Comparison of ENCODE assay signal across 2 cellular contexts in the genomic region with DNA sequence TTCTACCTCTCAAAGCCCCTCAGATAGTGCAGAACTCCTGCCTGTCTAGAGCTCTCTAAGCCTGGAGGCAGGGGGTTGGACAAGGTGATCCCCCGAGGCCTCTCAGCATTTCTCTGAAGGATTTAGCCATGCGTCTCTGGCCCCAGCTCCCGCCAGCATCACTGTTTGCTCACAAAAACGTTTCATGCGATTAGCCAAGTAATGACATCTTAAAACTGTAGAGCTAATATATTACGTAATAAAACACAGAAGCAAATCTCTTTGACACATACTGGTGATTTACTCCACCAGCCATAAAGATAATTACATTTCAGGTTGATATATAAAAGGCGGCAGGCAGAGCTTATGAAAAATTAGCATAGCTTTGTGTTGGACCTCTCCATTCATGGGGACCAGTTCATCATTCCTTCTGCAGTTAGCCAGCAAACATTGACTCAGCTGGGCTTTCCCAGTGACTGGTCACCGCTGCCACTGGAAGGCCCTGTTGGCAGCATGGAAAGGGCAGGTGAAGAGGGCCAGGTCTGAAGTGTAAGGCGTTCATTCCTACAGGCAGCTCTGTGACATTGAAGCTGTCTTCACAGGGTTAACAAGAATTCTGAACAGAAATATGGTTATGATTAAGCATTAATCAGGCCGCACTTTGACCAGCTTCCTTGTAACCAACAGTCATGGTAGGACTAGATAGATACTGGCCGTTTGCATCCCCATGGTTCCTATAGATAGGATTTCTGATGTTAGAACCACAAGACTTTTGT.
TF ChIP-seq lines count a peak whose summit lies in the region.

No MANE protein-coding gene starts in this region.

TF ChIP-seq in HepG2, 621 proteins besides CTCF, POLR2A, EP300 and RAD21:
- TF ChIP-seq CEBPB (IDR thresholded peaks at IDR 0.05; ENCODE audit: borderline replicate concordance, low read depth, low read length) (peak; percentile 28; the same call in 1 of the 2 replicates), ELF3 (CRISPR knock-in tag; IDR thresholded peaks at IDR 0.05) (no peak), ZFAT (CRISPR knock-in tag; conservative IDR thresholded peaks at IDR 0.05) (no peak)
- TF ChIP-seq, protein P1, sequence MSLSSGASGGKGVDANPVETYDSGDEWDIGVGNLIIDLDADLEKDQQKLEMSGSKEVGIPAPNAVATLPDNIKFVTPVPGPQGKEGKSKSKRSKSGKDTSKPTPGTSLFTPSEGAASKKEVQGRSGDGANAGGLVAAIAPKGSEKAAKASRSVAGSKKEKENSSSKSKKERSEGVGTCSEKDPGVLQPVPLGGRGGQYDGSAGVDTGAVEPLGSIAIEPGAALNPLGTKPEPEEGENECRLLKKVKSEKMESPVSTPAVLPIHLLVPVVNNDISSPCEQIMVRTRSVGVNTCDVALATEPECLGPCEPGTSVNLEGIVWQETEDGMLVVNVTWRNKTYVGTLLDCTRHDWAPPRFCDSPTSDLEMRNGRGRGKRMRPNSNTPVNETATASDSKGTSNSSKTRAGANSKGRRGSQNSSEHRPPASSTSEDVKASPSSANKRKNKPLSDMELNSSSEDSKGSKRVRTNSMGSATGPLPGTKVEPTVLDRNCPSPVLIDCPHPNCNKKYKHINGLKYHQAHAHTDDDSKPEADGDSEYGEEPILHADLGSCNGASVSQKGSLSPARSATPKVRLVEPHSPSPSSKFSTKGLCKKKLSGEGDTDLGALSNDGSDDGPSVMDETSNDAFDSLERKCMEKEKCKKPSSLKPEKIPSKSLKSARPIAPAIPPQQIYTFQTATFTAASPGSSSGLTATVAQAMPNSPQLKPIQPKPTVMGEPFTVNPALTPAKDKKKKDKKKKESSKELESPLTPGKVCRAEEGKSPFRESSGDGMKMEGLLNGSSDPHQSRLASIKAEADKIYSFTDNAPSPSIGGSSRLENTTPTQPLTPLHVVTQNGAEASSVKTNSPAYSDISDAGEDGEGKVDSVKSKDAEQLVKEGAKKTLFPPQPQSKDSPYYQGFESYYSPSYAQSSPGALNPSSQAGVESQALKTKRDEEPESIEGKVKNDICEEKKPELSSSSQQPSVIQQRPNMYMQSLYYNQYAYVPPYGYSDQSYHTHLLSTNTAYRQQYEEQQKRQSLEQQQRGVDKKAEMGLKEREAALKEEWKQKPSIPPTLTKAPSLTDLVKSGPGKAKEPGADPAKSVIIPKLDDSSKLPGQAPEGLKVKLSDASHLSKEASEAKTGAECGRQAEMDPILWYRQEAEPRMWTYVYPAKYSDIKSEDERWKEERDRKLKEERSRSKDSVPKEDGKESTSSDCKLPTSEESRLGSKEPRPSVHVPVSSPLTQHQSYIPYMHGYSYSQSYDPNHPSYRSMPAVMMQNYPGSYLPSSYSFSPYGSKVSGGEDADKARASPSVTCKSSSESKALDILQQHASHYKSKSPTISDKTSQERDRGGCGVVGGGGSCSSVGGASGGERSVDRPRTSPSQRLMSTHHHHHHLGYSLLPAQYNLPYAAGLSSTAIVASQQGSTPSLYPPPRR (CRISPR knock-in tag; IDR thresholded peaks at IDR 0.05; ENCODE audit: borderline replicate concordance): no peak

TF ChIP-seq in WTC11, 78 proteins besides CTCF, POLR2A, EP300 and RAD21:
- TF ChIP-seq NR2C2 (CRISPR knock-in tag; IDR thresholded peaks at IDR 0.05) (no peak), IRF2 (CRISPR knock-in tag; IDR thresholded peaks at IDR 0.05; ENCODE audit: borderline replicate concordance, low read depth) (no peak)
- TF ChIP-seq, protein P2, sequence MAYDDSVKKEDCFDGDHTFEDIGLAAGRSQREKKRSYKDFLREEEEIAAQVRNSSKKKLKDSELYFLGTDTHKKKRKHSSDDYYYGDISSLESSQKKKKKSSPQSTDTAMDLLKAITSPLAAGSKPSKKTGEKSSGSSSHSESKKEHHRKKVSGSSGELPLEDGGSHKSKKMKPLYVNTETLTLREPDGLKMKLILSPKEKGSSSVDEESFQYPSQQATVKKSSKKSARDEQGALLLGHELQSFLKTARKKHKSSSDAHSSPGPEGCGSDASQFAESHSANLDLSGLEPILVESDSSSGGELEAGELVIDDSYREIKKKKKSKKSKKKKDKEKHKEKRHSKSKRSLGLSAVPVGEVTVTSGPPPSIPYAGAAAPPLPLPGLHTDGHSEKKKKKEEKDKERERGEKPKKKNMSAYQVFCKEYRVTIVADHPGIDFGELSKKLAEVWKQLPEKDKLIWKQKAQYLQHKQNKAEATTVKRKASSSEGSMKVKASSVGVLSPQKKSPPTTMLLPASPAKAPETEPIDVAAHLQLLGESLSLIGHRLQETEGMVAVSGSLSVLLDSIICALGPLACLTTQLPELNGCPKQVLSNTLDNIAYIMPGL (CRISPR knock-in tag; IDR thresholded peaks at IDR 0.05): no peak
- TF ChIP-seq, protein P3, sequence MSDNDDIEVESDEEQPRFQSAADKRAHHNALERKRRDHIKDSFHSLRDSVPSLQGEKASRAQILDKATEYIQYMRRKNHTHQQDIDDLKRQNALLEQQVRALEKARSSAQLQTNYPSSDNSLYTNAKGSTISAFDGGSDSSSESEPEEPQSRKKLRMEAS (CRISPR knock-in tag; IDR thresholded peaks at IDR 0.05): no peak
- TF ChIP-seq, protein P4, sequence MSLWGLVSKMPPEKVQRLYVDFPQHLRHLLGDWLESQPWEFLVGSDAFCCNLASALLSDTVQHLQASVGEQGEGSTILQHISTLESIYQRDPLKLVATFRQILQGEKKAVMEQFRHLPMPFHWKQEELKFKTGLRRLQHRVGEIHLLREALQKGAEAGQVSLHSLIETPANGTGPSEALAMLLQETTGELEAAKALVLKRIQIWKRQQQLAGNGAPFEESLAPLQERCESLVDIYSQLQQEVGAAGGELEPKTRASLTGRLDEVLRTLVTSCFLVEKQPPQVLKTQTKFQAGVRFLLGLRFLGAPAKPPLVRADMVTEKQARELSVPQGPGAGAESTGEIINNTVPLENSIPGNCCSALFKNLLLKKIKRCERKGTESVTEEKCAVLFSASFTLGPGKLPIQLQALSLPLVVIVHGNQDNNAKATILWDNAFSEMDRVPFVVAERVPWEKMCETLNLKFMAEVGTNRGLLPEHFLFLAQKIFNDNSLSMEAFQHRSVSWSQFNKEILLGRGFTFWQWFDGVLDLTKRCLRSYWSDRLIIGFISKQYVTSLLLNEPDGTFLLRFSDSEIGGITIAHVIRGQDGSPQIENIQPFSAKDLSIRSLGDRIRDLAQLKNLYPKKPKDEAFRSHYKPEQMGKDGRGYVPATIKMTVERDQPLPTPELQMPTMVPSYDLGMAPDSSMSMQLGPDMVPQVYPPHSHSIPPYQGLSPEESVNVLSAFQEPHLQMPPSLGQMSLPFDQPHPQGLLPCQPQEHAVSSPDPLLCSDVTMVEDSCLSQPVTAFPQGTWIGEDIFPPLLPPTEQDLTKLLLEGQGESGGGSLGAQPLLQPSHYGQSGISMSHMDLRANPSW (CRISPR knock-in tag; conservative IDR thresholded peaks at IDR 0.05; ENCODE audit: low read depth): no peak
- TF ChIP-seq, protein P5, sequence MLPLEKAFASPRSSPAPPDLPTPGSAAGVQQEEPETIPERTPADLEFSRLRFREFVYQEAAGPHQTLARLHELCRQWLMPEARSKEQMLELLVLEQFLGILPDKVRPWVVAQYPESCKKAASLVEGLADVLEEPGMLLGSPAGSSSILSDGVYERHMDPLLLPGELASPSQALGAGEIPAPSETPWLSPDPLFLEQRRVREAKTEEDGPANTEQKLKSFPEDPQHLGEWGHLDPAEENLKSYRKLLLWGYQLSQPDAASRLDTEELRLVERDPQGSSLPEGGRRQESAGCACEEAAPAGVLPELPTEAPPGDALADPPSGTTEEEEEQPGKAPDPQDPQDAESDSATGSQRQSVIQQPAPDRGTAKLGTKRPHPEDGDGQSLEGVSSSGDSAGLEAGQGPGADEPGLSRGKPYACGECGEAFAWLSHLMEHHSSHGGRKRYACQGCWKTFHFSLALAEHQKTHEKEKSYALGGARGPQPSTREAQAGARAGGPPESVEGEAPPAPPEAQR (CRISPR knock-in tag; IDR thresholded peaks at IDR 0.05): no peak
- TF ChIP-seq, protein P6, sequence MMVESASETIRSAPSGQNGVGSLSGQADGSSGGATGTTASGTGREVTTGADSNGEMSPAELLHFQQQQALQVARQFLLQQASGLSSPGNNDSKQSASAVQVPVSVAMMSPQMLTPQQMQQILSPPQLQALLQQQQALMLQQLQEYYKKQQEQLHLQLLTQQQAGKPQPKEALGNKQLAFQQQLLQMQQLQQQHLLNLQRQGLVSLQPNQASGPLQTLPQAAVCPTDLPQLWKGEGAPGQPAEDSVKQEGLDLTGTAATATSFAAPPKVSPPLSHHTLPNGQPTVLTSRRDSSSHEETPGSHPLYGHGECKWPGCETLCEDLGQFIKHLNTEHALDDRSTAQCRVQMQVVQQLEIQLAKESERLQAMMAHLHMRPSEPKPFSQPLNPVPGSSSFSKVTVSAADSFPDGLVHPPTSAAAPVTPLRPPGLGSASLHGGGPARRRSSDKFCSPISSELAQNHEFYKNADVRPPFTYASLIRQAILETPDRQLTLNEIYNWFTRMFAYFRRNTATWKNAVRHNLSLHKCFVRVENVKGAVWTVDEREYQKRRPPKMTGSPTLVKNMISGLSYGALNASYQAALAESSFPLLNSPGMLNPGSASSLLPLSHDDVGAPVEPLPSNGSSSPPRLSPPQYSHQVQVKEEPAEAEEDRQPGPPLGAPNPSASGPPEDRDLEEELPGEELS (CRISPR knock-in tag; IDR thresholded peaks at IDR 0.05): no peak
